ENCODE assay signal across 1 cellular context in the genomic region with DNA sequence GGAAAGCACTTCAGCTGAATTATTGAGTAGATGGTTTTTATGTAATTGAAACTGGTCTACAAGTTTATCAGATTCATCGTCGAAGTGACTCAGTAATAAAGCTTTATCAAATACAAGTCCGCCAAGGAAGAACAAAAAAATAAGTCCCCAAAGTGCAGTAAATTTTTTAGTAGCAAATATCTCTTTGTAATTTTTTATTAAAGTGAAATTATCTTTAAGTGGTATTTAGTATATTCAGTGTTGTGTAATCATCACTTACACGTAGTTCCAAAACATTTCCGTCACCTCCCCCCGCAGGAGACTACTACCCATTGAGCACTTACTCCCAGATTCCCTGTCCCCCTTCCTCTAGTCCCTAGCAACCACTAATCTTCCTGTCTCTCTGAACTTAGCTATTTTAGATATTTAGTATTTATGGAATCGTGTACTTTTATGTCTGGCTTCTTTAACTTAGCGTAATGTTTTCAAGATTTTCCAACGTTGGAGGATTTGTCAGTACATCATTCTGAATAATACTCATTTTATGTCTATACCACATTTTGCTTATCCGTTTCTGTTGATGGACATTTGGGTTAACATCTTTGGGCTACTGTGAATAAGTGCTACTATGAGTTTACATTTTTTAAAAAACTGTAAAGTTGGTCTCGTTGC.
TF ChIP-seq lines count a peak whose summit lies in the region.

No MANE protein-coding gene starts in this region.

TF ChIP-seq in GM12878, 131 proteins besides CTCF, POLR2A, EP300 and RAD21 (continued from another document):
- no peak for TF ChIP-seq CUX1 (IDR thresholded peaks at IDR 0.05; ENCODE audit: insufficient replicate concordance, low read depth, low read length)
- TF ChIP-seq FOXM1 (IDR thresholded peaks at IDR 0.05; ENCODE audit: low read depth, low read length) = no peak
- TF ChIP-seq ZNF592 (IDR thresholded peaks at IDR 0.05) = no peak
- TF ChIP-seq ZBED1 (IDR thresholded peaks at IDR 0.05; ENCODE audit: borderline replicate concordance) = no peak
- no peak for TF ChIP-seq FOXK2 (IDR thresholded peaks at IDR 0.05)
- TF ChIP-seq FOS (IDR thresholded peaks at IDR 0.05; ENCODE audit: borderline replicate concordance, extremely low read depth, insufficient read length) = no peak
- no peak for TF ChIP-seq ATF2 (IDR thresholded peaks at IDR 0.05; ENCODE audit: low read length)
- peak; percentile 69; the same call in 1 of the 2 replicates for TF ChIP-seq PAX8 (IDR thresholded peaks at IDR 0.05)
- TF ChIP-seq HSF1 (IDR thresholded peaks at IDR 0.05; ENCODE audit: low read depth, low read length) = no peak
- no peak for TF ChIP-seq YY1 (IDR thresholded peaks at IDR 0.05; ENCODE audit: low read depth, low read length)
- TF ChIP-seq GATAD2B (conservative IDR thresholded peaks at IDR 0.05; ENCODE audit: low read depth) = no peak
- TF ChIP-seq BHLHE40 (IDR thresholded peaks at IDR 0.05; ENCODE audit: borderline replicate concordance in 1 of 2, low read depth in 2 of 2, low read length in 1 of 2) = no peak
- TF ChIP-seq BMI1 (IDR thresholded peaks at IDR 0.05; ENCODE audit: borderline replicate concordance) = no peak
- TF ChIP-seq RAD51 (IDR thresholded peaks at IDR 0.05) = no peak
- no peak; the same call in 1 of the 2 replicates for TF ChIP-seq CHD1 (IDR thresholded peaks at IDR 0.05; ENCODE audit: low read depth, low read length)
- TF ChIP-seq, protein P1, sequence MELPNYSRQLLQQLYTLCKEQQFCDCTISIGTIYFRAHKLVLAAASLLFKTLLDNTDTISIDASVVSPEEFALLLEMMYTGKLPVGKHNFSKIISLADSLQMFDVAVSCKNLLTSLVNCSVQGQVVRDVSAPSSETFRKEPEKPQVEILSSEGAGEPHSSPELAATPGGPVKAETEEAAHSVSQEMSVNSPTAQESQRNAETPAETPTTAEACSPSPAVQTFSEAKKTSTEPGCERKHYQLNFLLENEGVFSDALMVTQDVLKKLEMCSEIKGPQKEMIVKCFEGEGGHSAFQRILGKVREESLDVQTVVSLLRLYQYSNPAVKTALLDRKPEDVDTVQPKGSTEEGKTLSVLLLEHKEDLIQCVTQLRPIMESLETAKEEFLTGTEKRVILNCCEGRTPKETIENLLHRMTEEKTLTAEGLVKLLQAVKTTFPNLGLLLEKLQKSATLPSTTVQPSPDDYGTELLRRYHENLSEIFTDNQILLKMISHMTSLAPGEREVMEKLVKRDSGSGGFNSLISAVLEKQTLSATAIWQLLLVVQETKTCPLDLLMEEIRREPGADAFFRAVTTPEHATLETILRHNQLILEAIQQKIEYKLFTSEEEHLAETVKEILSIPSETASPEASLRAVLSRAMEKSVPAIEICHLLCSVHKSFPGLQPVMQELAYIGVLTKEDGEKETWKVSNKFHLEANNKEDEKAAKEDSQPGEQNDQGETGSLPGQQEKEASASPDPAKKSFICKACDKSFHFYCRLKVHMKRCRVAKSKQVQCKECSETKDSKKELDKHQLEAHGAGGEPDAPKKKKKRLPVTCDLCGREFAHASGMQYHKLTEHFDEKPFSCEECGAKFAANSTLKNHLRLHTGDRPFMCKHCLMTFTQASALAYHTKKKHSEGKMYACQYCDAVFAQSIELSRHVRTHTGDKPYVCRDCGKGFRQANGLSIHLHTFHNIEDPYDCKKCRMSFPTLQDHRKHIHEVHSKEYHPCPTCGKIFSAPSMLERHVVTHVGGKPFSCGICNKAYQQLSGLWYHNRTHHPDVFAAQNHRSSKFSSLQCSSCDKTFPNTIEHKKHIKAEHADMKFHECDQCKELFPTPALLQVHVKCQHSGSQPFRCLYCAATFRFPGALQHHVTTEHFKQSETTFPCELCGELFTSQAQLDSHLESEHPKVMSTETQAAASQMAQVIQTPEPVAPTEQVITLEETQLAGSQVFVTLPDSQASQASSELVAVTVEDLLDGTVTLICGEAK (IDR thresholded peaks at IDR 0.05; ENCODE audit: borderline replicate concordance) = peak; percentile 46; the same call in 1 of the 2 replicates
- no peak for TF ChIP-seq MTA3 (IDR thresholded peaks at IDR 0.05; ENCODE audit: borderline replicate concordance, low read length)
- TF ChIP-seq CREB1 (IDR thresholded peaks at IDR 0.05; ENCODE audit: low read depth) = no peak
- TF ChIP-seq STAT3 (IDR thresholded peaks at IDR 0.05; ENCODE audit: low read depth, low read length) = no peak
- TF ChIP-seq MYB (IDR thresholded peaks at IDR 0.05; ENCODE audit: borderline replicate concordance, low read depth, low read length) = no peak
- TF ChIP-seq ZNF24 (IDR thresholded peaks at IDR 0.05) = no peak
- no peak for TF ChIP-seq CHD2 (IDR thresholded peaks at IDR 0.05; ENCODE audit: borderline replicate concordance, low read depth, low read length)
- TF ChIP-seq ETV6 (conservative IDR thresholded peaks at IDR 0.05 in 1 of 2, IDR thresholded peaks at IDR 0.05 in 1 of 2; ENCODE audit: borderline replicate concordance in 1 of 2, low read depth in 1 of 2) = no peak
- no peak for TF ChIP-seq SMC3 (IDR thresholded peaks at IDR 0.05; ENCODE audit: borderline replicate concordance, low read length)
- TF ChIP-seq, protein P2, sequence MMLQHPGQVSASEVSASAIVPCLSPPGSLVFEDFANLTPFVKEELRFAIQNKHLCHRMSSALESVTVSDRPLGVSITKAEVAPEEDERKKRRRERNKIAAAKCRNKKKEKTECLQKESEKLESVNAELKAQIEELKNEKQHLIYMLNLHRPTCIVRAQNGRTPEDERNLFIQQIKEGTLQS (IDR thresholded peaks at IDR 0.05; ENCODE audit: borderline replicate concordance, extremely low read depth, low read depth, low read length) = no peak
- TF ChIP-seq, protein P3, sequence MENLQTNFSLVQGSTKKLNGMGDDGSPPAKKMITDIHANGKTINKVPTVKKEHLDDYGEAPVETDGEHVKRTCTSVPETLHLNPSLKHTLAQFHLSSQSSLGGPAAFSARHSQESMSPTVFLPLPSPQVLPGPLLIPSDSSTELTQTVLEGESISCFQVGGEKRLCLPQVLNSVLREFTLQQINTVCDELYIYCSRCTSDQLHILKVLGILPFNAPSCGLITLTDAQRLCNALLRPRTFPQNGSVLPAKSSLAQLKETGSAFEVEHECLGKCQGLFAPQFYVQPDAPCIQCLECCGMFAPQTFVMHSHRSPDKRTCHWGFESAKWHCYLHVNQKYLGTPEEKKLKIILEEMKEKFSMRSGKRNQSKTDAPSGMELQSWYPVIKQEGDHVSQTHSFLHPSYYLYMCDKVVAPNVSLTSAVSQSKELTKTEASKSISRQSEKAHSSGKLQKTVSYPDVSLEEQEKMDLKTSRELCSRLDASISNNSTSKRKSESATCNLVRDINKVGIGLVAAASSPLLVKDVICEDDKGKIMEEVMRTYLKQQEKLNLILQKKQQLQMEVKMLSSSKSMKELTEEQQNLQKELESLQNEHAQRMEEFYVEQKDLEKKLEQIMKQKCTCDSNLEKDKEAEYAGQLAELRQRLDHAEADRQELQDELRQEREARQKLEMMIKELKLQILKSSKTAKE (IDR thresholded peaks at IDR 0.05; ENCODE audit: low read depth, poor library complexity, severe bottlenecking) = no peak
- no peak for TF ChIP-seq E4F1 (IDR thresholded peaks at IDR 0.05; ENCODE audit: borderline replicate concordance, partially characterized antibody)
- TF ChIP-seq EED (IDR thresholded peaks at IDR 0.05; ENCODE audit: low read depth) = no peak
- TF ChIP-seq POLR2AphosphoS5 (IDR thresholded peaks at IDR 0.05; ENCODE audit: low read length) = peak; percentile 58; the same call in 1 of the 2 replicates
